8 cellular contexts compared by ENCODE assay signal in the genomic region with DNA sequence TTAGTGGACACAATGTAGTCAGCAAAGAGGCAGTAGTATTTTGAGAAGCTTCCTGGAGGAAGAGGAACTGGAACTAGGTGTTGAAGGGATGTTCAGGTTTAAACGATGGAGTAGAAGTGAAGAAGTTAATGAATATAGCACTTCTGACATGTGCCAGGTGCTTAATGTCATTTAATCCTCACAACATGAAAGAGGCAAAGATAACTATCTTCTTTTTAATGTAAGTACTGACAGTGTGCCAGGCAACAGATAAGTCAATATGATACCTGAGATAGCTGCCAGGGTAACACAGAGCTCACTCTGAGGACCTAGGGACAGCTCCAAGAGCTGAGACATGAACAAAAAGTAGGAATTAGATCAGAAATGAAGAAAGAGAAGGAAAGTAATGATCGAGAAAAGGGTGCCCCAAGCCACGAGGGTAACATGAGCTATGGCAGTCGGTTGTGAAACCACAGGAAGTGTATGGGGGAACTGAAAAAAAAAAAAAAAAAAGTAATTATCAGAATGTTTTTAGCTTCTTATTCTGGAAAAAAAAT.
DNase-seq lines count a peak whose midpoint lies in the region; ATAC-seq lines count a peak whose summit lies in the region.

No MANE protein-coding gene starts in this region.

- DNase-seq in activated CD4-positive, alpha-beta T cell treated with anti-CD3 and anti-CD28 coated beads, Interleukin-2, amount 10 ng/mL, durations not matched to agents 7 days and 5 days = peak; percentile 14
- no peak for DNase-seq in activated CD4-positive, alpha-beta T cell treated with anti-CD3 and anti-CD28 coated beads for 48 hours
- DNase-seq in NOMO-1 (lab: John Stamatoyannopoulos, UW; ENCODE audit: unreplicated experiment in 2 of 2) (peak; percentile 12 to 63), NCI-H1694 (lab: John Stamatoyannopoulos, UW) (no peak), C1 segment of cervical spinal cord (lab: John Stamatoyannopoulos, UW) (no peak), HAP-1 (ENCODE audit: low spot score in 2 of 2) (no peak)

- no peaks in the 10 kb centered on the region for H3K36me3 ChIP-seq in HAP-1 (replicated peaks)

- H3K27ac Mint-ChIP-seq in activated CD4-positive, alpha-beta T cell treated with anti-CD3 and anti-CD28 coated beads, Interleukin-2, amount 10 ng/mL, durations not matched to agents 7 days and 5 days = peak overlapping the region; percentile 82
- no peak overlapping the region for H3K27ac Mint-ChIP-seq in stimulated activated memory B cell treated with anti-CD40 and anti-IgM and Interleukin-4, amounts not matched to agents 10 μg/mL and 1 μg/mL and 100 μg/mL, for 72 hours

- POLR2A ChIA-PET in activated CD4-positive, alpha-beta T cell treated with anti-CD3 and anti-CD28 coated beads, Interleukin-2, amount 10 ng/mL, durations not matched to agents 7 days and 5 days (lab: Charles Lee) = interaction anchor here (0.6 to 0.9 kb wide), 2 partner anchors 16 to 1351 kb away, joined by 3 to 4 read pairs; no protein-coding TSS in a partner anchor

- ATAC-seq in HG03139 (IDR thresholded peaks at IDR 0.05; ENCODE audit: unreplicated experiment) = peak; percentile 55
- peak; percentile 59 for ATAC-seq in stimulated activated memory B cell treated with anti-CD40 and anti-IgM and Interleukin-4, amounts not matched to agents 10 μg/mL and 1 μg/mL and 100 μg/mL, for 72 hours

- H3K9me3 Mint-ChIP-seq in activated CD4-positive, alpha-beta T cell treated with anti-CD3 and anti-CD28 coated beads, Interleukin-2, amount 10 ng/mL, durations not matched to agents 7 days and 5 days = peaks cover under 1% of the 10 kb centered on the region
- H3K9me3 Mint-ChIP-seq in stimulated activated memory B cell treated with anti-CD40 and anti-IgM and Interleukin-4, amounts not matched to agents 10 μg/mL and 1 μg/mL and 100 μg/mL, for 72 hours = peaks cover under 1% of the 10 kb centered on the region

- peak overlapping the region; percentile 36 for H3K4me3 Mint-ChIP-seq in activated CD4-positive, alpha-beta T cell treated with anti-CD3 and anti-CD28 coated beads, Interleukin-2, amount 10 ng/mL, durations not matched to agents 7 days and 5 days
- no peak overlapping the region for H3K4me3 Mint-ChIP-seq in stimulated activated memory B cell treated with anti-CD40 and anti-IgM and Interleukin-4, amounts not matched to agents 10 μg/mL and 1 μg/mL and 100 μg/mL, for 72 hours

- H3K36me3 Mint-ChIP-seq in activated CD4-positive, alpha-beta T cell treated with anti-CD3 and anti-CD28 coated beads, Interleukin-2, amount 10 ng/mL, durations not matched to agents 7 days and 5 days (ENCODE audit: low read depth) = peaks cover 43% of the 10 kb centered on the region
- H3K36me3 Mint-ChIP-seq in stimulated activated memory B cell treated with anti-CD40 and anti-IgM and Interleukin-4, amounts not matched to agents 10 μg/mL and 1 μg/mL and 100 μg/mL, for 72 hours = peaks cover 2% of the 10 kb centered on the region

- no peaks in the 10 kb centered on the region for H3K4me1 ChIP-seq in HAP-1

- H3K4me3 ChIP-seq in HAP-1 = no peak overlapping the region

- no peaks in the 10 kb centered on the region for H3K27me3 Mint-ChIP-seq in activated CD4-positive, alpha-beta T cell treated with anti-CD3 and anti-CD28 coated beads, Interleukin-2, amount 10 ng/mL, durations not matched to agents 7 days and 5 days
- peaks cover 9% of the 10 kb centered on the region for H3K27me3 Mint-ChIP-seq in stimulated activated memory B cell treated with anti-CD40 and anti-IgM and Interleukin-4, amounts not matched to agents 10 μg/mL and 1 μg/mL and 100 μg/mL, for 72 hours

- no peaks in the 10 kb centered on the region for H3K27me3 ChIP-seq in HAP-1 (ENCODE audit: low read depth)

- no peaks in the 10 kb centered on the region for H3K9me3 ChIP-seq in HAP-1

- H3K4me1 Mint-ChIP-seq in activated CD4-positive, alpha-beta T cell treated with anti-CD3 and anti-CD28 coated beads, Interleukin-2, amount 10 ng/mL, durations not matched to agents 7 days and 5 days = peaks cover 21% of the 10 kb centered on the region
- peaks cover 17% of the 10 kb centered on the region for H3K4me1 Mint-ChIP-seq in stimulated activated memory B cell treated with anti-CD40 and anti-IgM and Interleukin-4, amounts not matched to agents 10 μg/mL and 1 μg/mL and 100 μg/mL, for 72 hours

- in situ Hi-C loops in HAP-1 (cut with MboI; ENCODE audit: low sequenced_read_pairs) = no loop called here

- CTCF ChIA-PET in activated CD4-positive, alpha-beta T cell treated with anti-CD3 and anti-CD28 coated beads, Interleukin-2, amount 10 ng/mL, durations not matched to agents 7 days and 5 days (lab: Charles Lee) = interaction anchor here (0.7 to 2.2 kb wide), 5 partner anchors 13 to 227 kb away, joined by 3 to 5 read pairs (median 4); no protein-coding TSS in a partner anchor

Comparison
In these comparisons a context has a peak if more than half of its experiments do, and no peak if none do; other contexts are left out.
1. DNase-seq: peak in activated CD4-positive, alpha-beta T cell treated with anti-CD3 and anti-CD28 coated beads, Interleukin-2, amount 10 ng/mL, durations not matched to agents 7 days and 5 days (single experiment) and NOMO-1 (2 of 2); none in activated CD4-positive, alpha-beta T cell treated with anti-CD3 and anti-CD28 coated beads for 48 hours (single experiment), NCI-H1694 (single experiment), C1 segment of cervical spinal cord (0 of 14) and HAP-1 (0 of 2).